19 cellular contexts compared by ENCODE assay signal in genomic region chr3:71433631-71434030, GRCh38.
DNase-seq lines count a peak whose midpoint lies in the region; ATAC-seq and TF ChIP-seq lines count a peak whose summit lies in the region.
"Had no signal": no experiment of that assay in that cellular context is flagged by ENCODE, and none has a peak within 500 bp of the region (broad histone marks: within the 10 kb centered on the region; RNA-seq: fewer than 3 reads in every experiment).

No MANE protein-coding gene starts in this region.

- no peak for TF ChIP-seq CTCF in mesothelial cell of epicardium (IDR thresholded peaks at IDR 0.05; ENCODE audit: unreplicated experiment)
- TF ChIP-seq CTCF in uterus (IDR thresholded peaks at IDR 0.05): no peak

- no peaks in the 10 kb centered on the region for H3K36me3 ChIP-seq in CD4-positive, alpha-beta memory T cell (ENCODE audit: insufficient read depth, low read length)
- H3K36me3 ChIP-seq in H7 (replicated peaks; ENCODE audit: control insufficient read depth, insufficient read depth, low read length): no peaks in the 10 kb centered on the region
- no peaks in the 10 kb centered on the region for H3K36me3 ChIP-seq in uterus
- H3K36me3 ChIP-seq: esophagus muscularis mucosa, upper lobe of left lung had no signal

- no peaks in the 10 kb centered on the region for H3K9me3 ChIP-seq in CD4-positive, alpha-beta memory T cell (ENCODE audit: control insufficient read depth in 1 of 2, low read length in 2 of 2)
- H3K9me3 ChIP-seq in uterus: no peaks in the 10 kb centered on the region
- H3K9me3 ChIP-seq: esophagus muscularis mucosa, upper lobe of left lung had no signal

- no peak for ATAC-seq in activated CD8-positive, alpha-beta T cell treated with anti-CD3 and anti-CD28 coated beads, Interleukin-2, amount 10 ng/mL, durations not matched to agents 7 days and 5 days
- ATAC-seq: GM12878 had no signal

- H3K27ac ChIP-seq in CD4-positive, alpha-beta memory T cell (ENCODE audit: low read depth, low read length): no peak overlapping the region
- H3K27ac ChIP-seq in uterus: no peak overlapping the region

- no peak for TF ChIP-seq POLR2A in uterus (IDR thresholded peaks at IDR 0.05)

- peak overlapping the region in 4 of 8 donors; percentile 5 to 42 (median 28) for H3K4me3 Mint-ChIP-seq in CD4-positive, alpha-beta memory T cell
- H3K4me3 Mint-ChIP-seq in activated CD8-positive, alpha-beta T cell treated with anti-CD3 and anti-CD28 coated beads, Interleukin-2, amount 10 ng/mL, durations not matched to agents 7 days and 5 days: no peak overlapping the region
- no peak overlapping the region for H3K4me3 Mint-ChIP-seq in mesothelial cell of epicardium
- H3K4me3 Mint-ChIP-seq: activated CD4-positive, alpha-beta T cell treated with anti-CD3 and anti-CD28 coated beads, Interleukin-2, amount 10 ng/mL, durations not matched to agents 7 days and 5 days; dendritic cell treated with granulocyte-macrophage colony-stimulating factor and Interleukin-4, amounts not matched to agents 40 ng/mL and 50 ng/mL, for 4 days had no signal

- peak overlapping the region; percentile 82 to 95 (median 88) for H3K27ac Mint-ChIP-seq in CD4-positive, alpha-beta memory T cell
- peak overlapping the region; percentile 57 for H3K27ac Mint-ChIP-seq in activated CD8-positive, alpha-beta T cell treated with anti-CD3 and anti-CD28 coated beads, Interleukin-2, amount 10 ng/mL, durations not matched to agents 7 days and 5 days
- H3K27ac Mint-ChIP-seq in mesothelial cell of epicardium: peak overlapping the region; percentile 91
- H3K27ac Mint-ChIP-seq: dendritic cell treated with granulocyte-macrophage colony-stimulating factor and Interleukin-4, amounts not matched to agents 40 ng/mL and 50 ng/mL, for 4 days had no signal

- intact Hi-C loops in CD4-positive, alpha-beta memory T cell (cut with micrococcal nuclease): no loop called here
- intact Hi-C loops in uterus (cut with DNase I; ENCODE audit: low total_unique reads): no loop called here

- H3K36me3 Mint-ChIP-seq in CD4-positive, alpha-beta memory T cell: peaks cover 16 to 35% of the 10 kb centered on the region in 2 donors
- peaks cover 16% of the 10 kb centered on the region for H3K36me3 Mint-ChIP-seq in activated CD8-positive, alpha-beta T cell treated with anti-CD3 and anti-CD28 coated beads, Interleukin-2, amount 10 ng/mL, durations not matched to agents 7 days and 5 days (ENCODE audit: low read depth)
- H3K36me3 Mint-ChIP-seq in mesothelial cell of epicardium: peaks cover 8% of the 10 kb centered on the region

- peaks cover 75 to 94% (median 86%) of the 10 kb centered on the region in 4 donors for H3K4me1 Mint-ChIP-seq in CD4-positive, alpha-beta memory T cell
- peaks cover 86% of the 10 kb centered on the region for H3K4me1 Mint-ChIP-seq in activated CD8-positive, alpha-beta T cell treated with anti-CD3 and anti-CD28 coated beads, Interleukin-2, amount 10 ng/mL, durations not matched to agents 7 days and 5 days (ENCODE audit: low read depth)
- H3K4me1 Mint-ChIP-seq in mesothelial cell of epicardium: peaks cover 76% of the 10 kb centered on the region

- no peaks in the 10 kb centered on the region for H3K27me3 Mint-ChIP-seq in CD4-positive, alpha-beta memory T cell
- no peaks in the 10 kb centered on the region for H3K27me3 Mint-ChIP-seq in activated CD8-positive, alpha-beta T cell treated with anti-CD3 and anti-CD28 coated beads, Interleukin-2, amount 10 ng/mL, durations not matched to agents 7 days and 5 days (ENCODE audit: low read depth)
- no peaks in the 10 kb centered on the region for H3K27me3 Mint-ChIP-seq in mesothelial cell of epicardium (ENCODE audit: low read depth)
- H3K27me3 Mint-ChIP-seq: activated CD4-positive, alpha-beta T cell treated with anti-CD3 and anti-CD28 coated beads, Interleukin-2, amount 10 ng/mL, durations not matched to agents 7 days and 5 days; dendritic cell treated with granulocyte-macrophage colony-stimulating factor and Interleukin-4, amounts not matched to agents 40 ng/mL and 50 ng/mL, for 4 days had no signal

- peaks cover 0 to 2% (median 0%) of the 10 kb centered on the region in 8 donors for H3K9me3 Mint-ChIP-seq in CD4-positive, alpha-beta memory T cell
- H3K9me3 Mint-ChIP-seq in activated CD8-positive, alpha-beta T cell treated with anti-CD3 and anti-CD28 coated beads, Interleukin-2, amount 10 ng/mL, durations not matched to agents 7 days and 5 days (ENCODE audit: insufficient read depth): no peaks in the 10 kb centered on the region
- H3K9me3 Mint-ChIP-seq in mesothelial cell of epicardium: no peaks in the 10 kb centered on the region
- H3K9me3 Mint-ChIP-seq: dendritic cell treated with granulocyte-macrophage colony-stimulating factor and Interleukin-4, amounts not matched to agents 40 ng/mL and 50 ng/mL, for 4 days had no signal

- POLR2A ChIA-PET in CD4-positive, alpha-beta memory T cell (lab: Charles Lee; ENCODE audit: partially characterized antibody): interaction anchor here (1.4 to 1.9 kb wide), 3 partner anchors 9 to 16 kb away, joined by 3 to 9 read pairs (median 5); no protein-coding TSS in a partner anchor
- POLR2A ChIA-PET in activated CD8-positive, alpha-beta T cell treated with anti-CD3 and anti-CD28 coated beads, Interleukin-2, amount 10 ng/mL, durations not matched to agents 7 days and 5 days (lab: Charles Lee): interaction anchor here (0.8 to 1.8 kb wide), 2 partner anchors 10 to 40 kb away, joined by 3 to 6 read pairs; no protein-coding TSS in a partner anchor

- no peaks in the 10 kb centered on the region for H3K27me3 ChIP-seq in CD4-positive, alpha-beta memory T cell (ENCODE audit: insufficient read depth, low read length)
- H3K27me3 ChIP-seq in H7 (ENCODE audit: control insufficient read depth, insufficient read depth, low read length): no peaks in the 10 kb centered on the region
- H3K27me3 ChIP-seq in uterus: no peaks in the 10 kb centered on the region
- H3K27me3 ChIP-seq: esophagus muscularis mucosa, upper lobe of left lung had no signal

- peak; percentile 47 for DNase-seq in NCI-H345 (lab: John Stamatoyannopoulos, UW)
- DNase-seq in NCI-H345 treated with DMSO at 0.1 percent for 48 hours (lab: John Stamatoyannopoulos, UW; ENCODE audit: unreplicated experiment): no peak
- DNase-seq in CD4-positive, alpha-beta memory T cell: no peak
- no peak for DNase-seq in activated CD8-positive, alpha-beta T cell treated with anti-CD3 and anti-CD28 coated beads, Interleukin-2, amount 10 ng/mL, durations not matched to agents 7 days and 5 days
- no peak for DNase-seq in mesothelial cell of epicardium (ENCODE audit: low spot score in 2 of 2, unreplicated experiment in 2 of 2)
- DNase-seq in H7: no peak
- DNase-seq in uterus: no peak
- no peak for DNase-seq in NCI-H526 (lab: John Stamatoyannopoulos, UW)
- DNase-seq: activated CD4-positive, alpha-beta T cell treated with anti-CD3 and anti-CD28 coated beads, Interleukin-2, amount 10 ng/mL, durations not matched to agents 7 days and 5 days; GOT3; islet precursor cell; midbrain; NCI-H187 treated with DMSO at 0.1 percent for 48 hours; SHP77 treated with DMSO at 0.1 percent for 48 hours; stimulated activated CD4-positive, alpha-beta T cell treated with anti-CD3 and anti-CD28 coated beads, Interleukin-4, amount 100 ng/mL, for 24 hours; upper lobe of left lung had no signal

- CTCF ChIA-PET in CD4-positive, alpha-beta memory T cell (lab: Charles Lee; ENCODE audit: partially characterized antibody): interaction anchor here (0.9 kb wide), 1 partner anchor 9 kb away, joined by 4 read pairs; no protein-coding TSS in a partner anchor
- CTCF ChIA-PET in activated CD8-positive, alpha-beta T cell treated with anti-CD3 and anti-CD28 coated beads, Interleukin-2, amount 10 ng/mL, durations not matched to agents 7 days and 5 days (lab: Charles Lee): interaction anchor here (0.7 to 1.8 kb wide), 3 partner anchors 17 to 272 kb away, joined by 3 to 7 read pairs (median 4); no protein-coding TSS in a partner anchor

- no peak overlapping the region for H3K4me3 ChIP-seq in CD4-positive, alpha-beta memory T cell (ENCODE audit: low read length in 2 of 2)
- H3K4me3 ChIP-seq in H7 (ENCODE audit: insufficient read depth, low read depth, low read length): no peak overlapping the region
- no peak overlapping the region for H3K4me3 ChIP-seq in uterus
- H3K4me3 ChIP-seq: esophagus muscularis mucosa, GM12878, upper lobe of left lung had no signal

- H3K4me1 ChIP-seq in CD4-positive, alpha-beta memory T cell (ENCODE audit: insufficient read depth, low read length): peaks cover 88% of the 10 kb centered on the region
- no peaks in the 10 kb centered on the region for H3K4me1 ChIP-seq in uterus
